Comparison of ENCODE assay signal across 2 cellular contexts in the genomic region with DNA sequence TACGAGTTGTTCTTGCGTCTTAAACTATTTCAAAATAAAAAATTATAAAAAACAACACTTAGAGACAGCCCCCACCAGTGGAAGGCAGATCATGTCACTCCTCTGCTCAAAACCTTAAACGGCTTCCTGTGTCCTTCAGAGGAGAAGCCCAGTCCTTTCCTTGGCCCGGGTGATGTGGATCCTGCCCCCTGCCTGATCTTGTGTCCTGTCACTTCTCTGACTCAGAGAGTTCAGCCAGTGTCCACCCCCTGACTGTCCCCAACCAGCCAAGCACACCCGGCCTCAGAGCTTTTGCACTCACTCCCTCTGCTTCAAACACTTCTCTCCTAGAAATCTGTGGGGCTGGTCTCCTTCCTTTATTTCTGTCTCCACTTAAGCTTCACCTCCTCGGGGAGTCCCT.
TF ChIP-seq lines count a peak whose summit lies in the region.

No MANE protein-coding gene starts in this region.

TF ChIP-seq in liver, 16 proteins besides CTCF, POLR2A, EP300 and RAD21:
- TF ChIP-seq EGR1 (IDR thresholded peaks at IDR 0.05; ENCODE audit: low read depth in 2 of 2) = no peak
- TF ChIP-seq NR2F2 (IDR thresholded peaks at IDR 0.05) = peak; percentile 42

TF ChIP-seq in HepG2, 621 proteins besides CTCF, POLR2A, EP300 and RAD21:
- TF ChIP-seq GPN1 (CRISPR knock-in tag; IDR thresholded peaks at IDR 0.05; ENCODE audit: borderline replicate concordance) (no peak), TCF12 (IDR thresholded peaks at IDR 0.05) (no peak), TCF12 (CRISPR knock-in tag; IDR thresholded peaks at IDR 0.05) (no peak), HHEX (CRISPR knock-in tag; IDR thresholded peaks at IDR 0.05) (no peak), ZFX (CRISPR knock-in tag; IDR thresholded peaks at IDR 0.05; ENCODE audit: low read depth) (no peak), CC2D1A (CRISPR knock-in tag; IDR thresholded peaks at IDR 0.05) (no peak), PAF1 (CRISPR knock-in tag; IDR thresholded peaks at IDR 0.05) (no peak)
TF ChIP-seq in HepG2: peak in this region for 0.
